In the genomic region with DNA sequence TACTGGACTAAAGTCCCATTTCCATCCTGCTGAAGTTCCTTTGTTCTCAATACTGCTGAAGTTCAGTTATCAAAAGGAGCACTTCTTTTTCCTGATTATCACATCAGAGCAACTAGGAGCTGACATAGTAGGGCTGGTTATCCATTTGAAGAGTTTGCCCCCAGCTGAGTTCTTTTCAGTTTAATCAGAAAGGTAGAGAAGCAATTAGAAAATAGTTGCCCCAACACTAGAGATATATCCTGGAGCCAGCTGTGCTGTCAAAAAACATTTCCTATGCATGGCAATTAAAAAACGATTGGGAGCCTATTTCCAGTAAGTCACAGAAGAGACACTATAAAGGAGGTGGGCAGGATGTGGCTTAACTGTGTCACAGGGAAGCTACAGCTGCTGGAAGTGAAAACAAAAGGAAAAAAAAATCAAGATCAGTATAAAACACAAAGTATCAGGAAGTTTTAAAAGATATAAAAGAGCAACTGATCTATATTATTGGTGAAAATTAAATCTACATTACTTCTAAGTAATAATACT, we compare ENCODE assay signal across 22 cellular contexts.
DNase-seq lines count a peak whose midpoint lies in the region; ATAC-seq and TF ChIP-seq lines count a peak whose summit lies in the region.
"Had no signal": no experiment of that assay in that cellular context is flagged by ENCODE, and none has a peak within 500 bp of the region (broad histone marks: within the 10 kb centered on the region; RNA-seq: fewer than 3 reads in every experiment).

No MANE protein-coding gene starts in this region.

- DNase-seq in EH (ENCODE audit: low read depth) (peak; percentile 14), NCI-H2081 treated with DMSO at 0.1 percent for 48 hours (lab: John Stamatoyannopoulos, UW) (peak; percentile 50), endodermal cell (peak; percentile 48), inferior parietal cortex (ENCODE audit: extremely low spot score) (no peak)
- no peak for DNase-seq in effector CD4-positive, alpha-beta T cell
- DNase-seq: activated effector memory CD4-positive, alpha-beta T cell treated with Interleukin-2 at 50 U/mL for 16 hours; AML-193; aorta; Calu3; cerebellar nuclear complex; effector memory CD4-positive, alpha-beta T cell; left cardiac atrium; NCI-H1694 treated with DMSO at 0.1 percent for 48 hours; NCI-H526 treated with DMSO at 0.1 percent for 48 hours; nephron progenitor cell; stimulated activated CD4-positive, alpha-beta T cell treated with anti-CD3 and anti-CD28 coated beads, Interleukin-12 subunit alpha, Interleukin-12 subunit beta, amount 100 ng/mL, for 4 hours; tibial artery had no signal

- H4K20me1 ChIP-seq in BLaER1 treated with 17β-estradiol and CSF1 and Interleukin-3, amounts not matched to agents 10 nM and 100 nM = no peaks in the 10 kb centered on the region

- peaks cover 7 to 17% (median 14%) of the 10 kb centered on the region in 10 experiments; a peak in 19 of 20 replicates for H3K4me1 ChIP-seq in BLaER1 treated with 17β-estradiol and CSF1 and Interleukin-3, amounts not matched to agents 10 nM and 100 nM
- H3K4me1 ChIP-seq in endodermal cell (ENCODE audit: control insufficient read depth, insufficient read depth, low read length) = peaks cover 4% of the 10 kb centered on the region
- H3K4me1 ChIP-seq: HAP-1, tibial artery had no signal

- 17% methylated on average over 1 of the region's 1 CpG; no CpG with 5 or more reads in 1 of the 2 experiments for WGBS in endodermal cell (ENCODE audit: insufficient coverage in 1 of 2, insufficient read length in 1 of 2), 2 experiments

- H3K4me1 Mint-ChIP-seq in endodermal cell = peaks cover 8% of the 10 kb centered on the region
- H3K4me1 Mint-ChIP-seq: nephron progenitor cell had no signal

- TF ChIP-seq CTCF in endodermal cell (conservative IDR thresholded peaks at IDR 0.05) = no peak

- no peaks in the 10 kb centered on the region for H3K36me3 ChIP-seq in BLaER1 treated with 17β-estradiol and CSF1 and Interleukin-3, amounts not matched to agents 10 nM and 100 nM
- H3K36me3 ChIP-seq in endodermal cell (ENCODE audit: control insufficient read depth, insufficient read depth, low read length) = no peaks in the 10 kb centered on the region
- H3K36me3 ChIP-seq: HAP-1, tibial artery had no signal

- H3K4me2 ChIP-seq in BLaER1 treated with 17β-estradiol and CSF1 and Interleukin-3, amounts not matched to agents 10 nM and 100 nM = peak overlapping the region; percentile 32 to 69 (median 46); a peak in 19 of 22 replicates

- no peak overlapping the region for H3K4me3 Mint-ChIP-seq in endodermal cell
- H3K4me3 Mint-ChIP-seq: mesothelial cell of epicardium, nephron progenitor cell had no signal

- no peak overlapping the region for H3K27ac Mint-ChIP-seq in endodermal cell
- H3K27ac Mint-ChIP-seq: mesothelial cell of epicardium, nephron progenitor cell had no signal

- no peak for ATAC-seq in GM19395 (IDR thresholded peaks at IDR 0.05; ENCODE audit: unreplicated experiment)
- ATAC-seq: left cardiac atrium had no signal

- H3K4me3 ChIP-seq in BLaER1 treated with 17β-estradiol and CSF1 and Interleukin-3, amounts not matched to agents 10 nM and 100 nM = no peak overlapping the region
- no peak overlapping the region for H3K4me3 ChIP-seq in endodermal cell (ENCODE audit: low read length)
- H3K4me3 ChIP-seq: HAP-1, tibial artery had no signal

- H3K27me3 ChIP-seq in BLaER1 treated with 17β-estradiol and CSF1 and Interleukin-3, amounts not matched to agents 10 nM and 100 nM = no peaks in the 10 kb centered on the region
- no peaks in the 10 kb centered on the region for H3K27me3 ChIP-seq in endodermal cell (ENCODE audit: control insufficient read depth, insufficient read depth, low read length, poor library complexity, severe bottlenecking)
- H3K27me3 ChIP-seq: tibial artery had no signal

- H3K27ac ChIP-seq in BLaER1 treated with 17β-estradiol and CSF1 and Interleukin-3, amounts not matched to agents 10 nM and 100 nM = peak overlapping the region in 5 of 11 experiments; percentile 14 to 48 (median 34); a peak in 7 of 22 replicates
- H3K27ac ChIP-seq in endodermal cell (ENCODE audit: low read depth, low read length) = no peak overlapping the region
- H3K27ac ChIP-seq: tibial artery, VCaP had no signal

- H3K27me3 Mint-ChIP-seq in endodermal cell (ENCODE audit: insufficient read depth) = no peaks in the 10 kb centered on the region

- no peaks in the 10 kb centered on the region for H3K9me3 Mint-ChIP-seq in endodermal cell
- H3K9me3 Mint-ChIP-seq: mesothelial cell of epicardium, nephron progenitor cell had no signal

- no peaks in the 10 kb centered on the region for H3K36me3 Mint-ChIP-seq in endodermal cell (ENCODE audit: low read depth)
- H3K36me3 Mint-ChIP-seq: mesothelial cell of epicardium had no signal

- H3K9me3 ChIP-seq in BLaER1 treated with 17β-estradiol and CSF1 and Interleukin-3, amounts not matched to agents 10 nM and 100 nM (replicated peaks in 1 of 11) = no peaks in the 10 kb centered on the region
- H3K9me3 ChIP-seq in endodermal cell (ENCODE audit: control insufficient read depth, low read length) = no peaks in the 10 kb centered on the region
- H3K9me3 ChIP-seq: HAP-1, tibial artery had no signal

- no peak overlapping the region for H3K9ac ChIP-seq in BLaER1 treated with 17β-estradiol and CSF1 and Interleukin-3, amounts not matched to agents 10 nM and 100 nM
- H3K9ac ChIP-seq in endodermal cell (ENCODE audit: extremely low read depth, low read length, poor library complexity, severe bottlenecking) = no peak overlapping the region

Comparison
In these comparisons a context has a peak if more than half of its experiments do, and no peak if none do; other contexts are left out.
1. DNase-seq: peak in EH (single experiment), NCI-H2081 treated with DMSO at 0.1 percent for 48 hours (single experiment) and endodermal cell (single experiment); none in effector CD4-positive, alpha-beta T cell (single experiment) and inferior parietal cortex (single experiment).